8 cellular contexts compared by ENCODE assay signal in the genomic region with DNA sequence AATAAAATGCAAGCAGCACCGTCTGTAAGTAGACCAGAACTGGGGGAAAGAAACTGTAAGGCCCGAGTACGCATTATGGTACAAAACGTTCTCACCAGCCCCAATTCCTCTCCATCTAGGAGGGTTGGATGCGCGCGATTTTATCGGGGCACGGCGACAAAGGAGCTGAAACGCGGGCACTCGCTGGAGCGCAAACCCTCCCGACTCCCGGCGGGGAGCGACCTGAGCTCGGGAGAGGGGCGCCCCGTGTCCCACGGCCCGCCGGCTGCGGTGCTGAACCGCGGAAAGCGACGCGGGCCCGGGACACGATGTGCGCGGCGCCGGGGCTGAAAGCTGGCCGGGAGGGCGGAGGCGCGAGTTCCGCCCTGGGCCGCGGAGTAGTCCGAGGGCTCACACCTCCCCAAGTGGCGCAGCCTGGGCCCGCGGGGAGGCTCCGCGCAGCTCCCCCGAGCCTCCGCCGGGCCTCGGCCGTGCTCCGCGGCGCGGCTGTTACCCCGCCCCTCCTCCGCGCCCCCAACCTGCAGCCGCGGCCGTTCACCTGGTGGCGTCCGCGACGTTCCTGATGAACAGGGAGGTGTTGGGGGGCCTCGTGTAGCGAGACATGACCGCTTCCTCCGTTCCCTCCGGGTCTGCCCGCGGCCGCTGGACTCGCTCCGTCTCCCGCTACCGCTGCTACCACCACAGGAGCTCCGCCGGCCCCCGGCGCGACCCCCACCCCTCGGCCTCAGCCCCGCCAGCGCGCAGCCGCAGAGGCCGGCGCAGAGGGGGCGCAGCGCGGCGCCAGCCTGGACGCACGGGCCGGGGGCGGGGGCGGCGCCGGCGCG. TPM values are rescaled to one million over a fixed set of nuclear protein-coding genes. Genes with fewer than 3 reads are reported as not detected.
A peak's percentile ranks its signal among the peaks of the same experiment; 100 is the strongest.
DNase-seq lines count a peak whose midpoint lies in the region; ATAC-seq, FAIRE-seq and TF ChIP-seq lines count a peak whose summit lies in the region.

A gene (minus strand): TSS at position 787 of the 824 bp plus-strand sequence. CDS start 184 bp downstream, at position 603.

- CTCF ChIA-PET in GM12878 (lab: Yijun Ruan, JAX): interaction anchor here (0.6 to 1.1 kb wide), 3 partner anchors 25 to 315 kb away, joined by 3 to 4 read pairs (median 3); no protein-coding TSS in a partner anchor

- POLR2A ChIA-PET in GM12878 (lab: Charles Lee): interaction anchor here (0.6 kb wide), 1 partner anchor 51 kb away, joined by 3 read pairs; no protein-coding TSS in a partner anchor

- intact Hi-C loops in GM12878 (cut with micrococcal nuclease; ENCODE audit: unreplicated experiment): no loop called here

- H3K4me3 ChIP-seq in GM12878 (peak within 1 kb of the TSS; percentile 34; the same call in 1 of the 2 replicates), iPS-18a (ENCODE audit: low read length) (peak within 1 kb of the TSS; percentile 80), small intestine (ENCODE audit: low read depth in 1 of 2, low read length in 2 of 2) (peak within 1 kb of the TSS; percentile 14 to 55)

- no peaks in the 10 kb centered on the region for H3K9me3 ChIP-seq in GM12878 (replicated peaks; ENCODE audit: control insufficient read depth, insufficient read depth, low read length)
- H3K9me3 ChIP-seq in iPS-18a (ENCODE audit: control insufficient read depth, low read depth, low read length): no peaks in the 10 kb centered on the region
- H3K9me3 ChIP-seq in small intestine (ENCODE audit: control insufficient read depth, low read depth): no peaks in the 10 kb centered on the region

- ATAC-seq in GM19043 (IDR thresholded peaks at IDR 0.05; ENCODE audit: low read depth, unreplicated experiment): peak; percentile 74
- peak; percentile 76 for ATAC-seq in HG03442 (IDR thresholded peaks at IDR 0.05; ENCODE audit: unreplicated experiment)
- ATAC-seq in GM12878: peak; percentile 96

- no peaks in the 10 kb centered on the region for H3K79me2 ChIP-seq in GM12878 (ENCODE audit: control insufficient read depth, insufficient read depth, low read length)

- no peak within 1 kb of the TSS for H3K27ac ChIP-seq in GM12878 (ENCODE audit: control insufficient read depth, insufficient read depth)
- no peak within 1 kb of the TSS for H3K27ac ChIP-seq in iPS-18a (ENCODE audit: low read length)
- no peak within 1 kb of the TSS for H3K27ac ChIP-seq in small intestine (ENCODE audit: low read depth in 1 of 2, low read length in 1 of 2)

- DNase-seq in AG20443 (ENCODE audit: low spot score) (peak; percentile 86), T follicular helper cell (ENCODE audit: low read depth) (peak; percentile 17), GM12878 (ENCODE audit: low read depth, low spot score) (no peak), small intestine (peak; percentile 34), NCI-H187 (lab: John Stamatoyannopoulos, UW) (no peak)

- TF ChIP-seq EP300 in GM12878 (IDR thresholded peaks at IDR 0.05; ENCODE audit: borderline replicate concordance in 1 of 2, control insufficient read depth in 1 of 2, low read depth in 2 of 2, low read length in 2 of 2): no peak

- H3K4me1 ChIP-seq in GM12878 (ENCODE audit: control insufficient read depth, insufficient read depth, low read length) (no peaks in the 10 kb centered on the region), iPS-18a (ENCODE audit: control insufficient read depth, low read depth, low read length) (peaks cover 4% of the 10 kb centered on the region), small intestine (ENCODE audit: control insufficient read depth in 2 of 2, insufficient read depth in 1 of 2, low read depth in 1 of 2, low read length in 1 of 2) (peaks cover 0 to 3% of the 10 kb centered on the region in 2 donors)

- FAIRE-seq in GM12878 (lab: Jason Lieb, UNC): peak; percentile 27
- no peak for FAIRE-seq in small intestine (lab: Jason Lieb, UNC)

- in situ Hi-C loops in GM12878 (cut with MboI): no loop called here

- no peak for TF ChIP-seq CTCF in GM12878 (IDR thresholded peaks at IDR 0.05 in 2 of 3, conservative IDR thresholded peaks at IDR 0.05 in 1 of 3; ENCODE audit: control insufficient read depth in 2 of 3, extremely low read depth in 1 of 3, insufficient read depth in 1 of 3, low read depth in 3 of 3, low read length in 3 of 3)

- no peak within 1 kb of the TSS for H3K9ac ChIP-seq in GM12878 (ENCODE audit: control insufficient read depth, insufficient read depth, low read length)
- H3K9ac ChIP-seq in iPS-18a (ENCODE audit: low read length): peak within 1 kb of the TSS; percentile 57

- no peaks in the 10 kb centered on the region for H4K20me1 ChIP-seq in GM12878 (ENCODE audit: control insufficient read depth, insufficient read depth)

- H3K27me3 ChIP-seq in GM12878 (replicated peaks in 1 of 2; ENCODE audit: control insufficient read depth in 2 of 2, insufficient read depth in 2 of 2, low read length in 1 of 2): peaks cover 0 to 4% of the 10 kb centered on the region in 2 experiments; a peak in 1 of 4 replicates
- peaks cover 35% of the 10 kb centered on the region for H3K27me3 ChIP-seq in iPS-18a (ENCODE audit: control insufficient read depth, insufficient read depth, low read length)
- H3K27me3 ChIP-seq in small intestine (ENCODE audit: control insufficient read depth in 2 of 2, insufficient read depth in 2 of 2, low read length in 2 of 2): no peaks in the 10 kb centered on the region

- BruUV-seq in GM12878 (replicated peaks; lab: Mats Ljungman, UMichigan): no TSS peak

- no peak for TF ChIP-seq RAD21 in GM12878 (IDR thresholded peaks at IDR 0.05; ENCODE audit: insufficient read depth, low read depth, low read length)

- H2AFZ ChIP-seq in GM12878 (ENCODE audit: control insufficient read depth, low read depth, low read length): peak within 1 kb of the TSS; percentile 74

- no peak for TF ChIP-seq POLR2A in GM12878 (IDR thresholded peaks at IDR 0.05; ENCODE audit: low read depth, low read length)

- H3K36me3 ChIP-seq in GM12878 (ENCODE audit: control insufficient read depth in 2 of 2, insufficient read depth in 2 of 2, low read length in 1 of 2) (no peaks in the 10 kb centered on the region), iPS-18a (ENCODE audit: control insufficient read depth, low read depth, low read length) (no peaks in the 10 kb centered on the region), small intestine (ENCODE audit: control insufficient read depth in 2 of 2, insufficient read depth in 2 of 2, low read length in 2 of 2) (no peaks in the 10 kb centered on the region)

- RAD21 ChIA-PET in GM12878 (lab: Charles Lee; ENCODE audit: unreplicated experiment): no interaction called here

- peak within 1 kb of the TSS; percentile 89 for H3K4me2 ChIP-seq in GM12878 (ENCODE audit: control insufficient read depth, insufficient read depth)

- under 1% methylated on average over 58 of the region's 105 CpGs for WGBS in GM12878 (ENCODE audit: insufficient coverage, insufficient replicate concordance, low lambda C conversion rate, missing lambda C conversion rate)
- WGBS in small intestine, 3 donors: 0 to 1% (median 1%) methylated on average over 66 to 105 of the region's 105 CpGs

- SMC1A ChIA-PET in GM12878 (lab: Charles Lee; ENCODE audit: uncharacterized antibody, unreplicated experiment): interaction anchor here (0.6 to 1.2 kb wide), 5 partner anchors 9 to 1246 kb away, joined by 3 to 4 read pairs (median 3); no protein-coding TSS in a partner anchor

TF ChIP-seq in GM12878, 131 proteins besides CTCF, POLR2A, EP300 and RAD21:
- peak; percentile 65 for TF ChIP-seq GATAD2B (conservative IDR thresholded peaks at IDR 0.05; ENCODE audit: low read depth)
- TF ChIP-seq, protein P1, sequence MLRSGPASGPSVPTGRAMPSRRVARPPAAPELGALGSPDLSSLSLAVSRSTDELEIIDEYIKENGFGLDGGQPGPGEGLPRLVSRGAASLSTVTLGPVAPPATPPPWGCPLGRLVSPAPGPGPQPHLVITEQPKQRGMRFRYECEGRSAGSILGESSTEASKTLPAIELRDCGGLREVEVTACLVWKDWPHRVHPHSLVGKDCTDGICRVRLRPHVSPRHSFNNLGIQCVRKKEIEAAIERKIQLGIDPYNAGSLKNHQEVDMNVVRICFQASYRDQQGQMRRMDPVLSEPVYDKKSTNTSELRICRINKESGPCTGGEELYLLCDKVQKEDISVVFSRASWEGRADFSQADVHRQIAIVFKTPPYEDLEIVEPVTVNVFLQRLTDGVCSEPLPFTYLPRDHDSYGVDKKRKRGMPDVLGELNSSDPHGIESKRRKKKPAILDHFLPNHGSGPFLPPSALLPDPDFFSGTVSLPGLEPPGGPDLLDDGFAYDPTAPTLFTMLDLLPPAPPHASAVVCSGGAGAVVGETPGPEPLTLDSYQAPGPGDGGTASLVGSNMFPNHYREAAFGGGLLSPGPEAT (IDR thresholded peaks at IDR 0.05; ENCODE audit: low read depth): no peak
- TF ChIP-seq HDAC6 (IDR thresholded peaks at IDR 0.05; ENCODE audit: unreplicated experiment): peak; percentile 98
- peak; percentile 64 for TF ChIP-seq LARP7 (IDR thresholded peaks at IDR 0.05)
- no peak for TF ChIP-seq BCL11A (IDR thresholded peaks at IDR 0.05; ENCODE audit: low read depth, low read length)
- TF ChIP-seq DPF2 (IDR thresholded peaks at IDR 0.05): peak; percentile 30; the same call in 1 of the 2 replicates
- TF ChIP-seq IKZF1 (conservative IDR thresholded peaks at IDR 0.05): peak; percentile 38
- peak; percentile 52 for TF ChIP-seq SUZ12 (IDR thresholded peaks at IDR 0.05; ENCODE audit: unreplicated experiment)

RNA-seq across cellular contexts. Expression of the gene that starts here (rescaled TPM):
- not detected in 2 replicates for total RNA-seq in GM12878 (2013; cell fraction: nucleolus; rRNA removed)
- total RNA-seq in GM12878 (2014; rRNA removed): not detected in 2 replicates
- total RNA-seq in GM12878 (2014; rRNA removed; fragmentation: Illumina TruSeq; extraction: Trizol): not detected in 2 replicates
- total RNA-seq in GM12878 (2021): not detected in 2 replicates
- not detected for polyA plus RNA-seq in GM12878 (2011; ENCODE audit: low read depth)
- 0.03 TPM in 1 of 2 replicates, not detected in the other for polyA plus RNA-seq in GM12878 (2011; rRNA removed)
- 0.01 TPM in 1 of 2 replicates, not detected in the other for polyA plus RNA-seq in GM12878 (2011; cell fraction: cytosol; rRNA removed)
- not detected in 2 replicates for polyA plus RNA-seq in GM12878 (2011; cell fraction: nucleus; rRNA removed)
- 0.23 and 0.28 TPM in 2 replicates for polyA plus RNA-seq in GM12878 (2012)
- 0.03 TPM in 1 of 2 replicates, not detected in the other for polyA plus RNA-seq in GM12878 (2014; fragmentation: Illumina TruSeq; extraction: Trizol)
- not detected for polyA plus RNA-seq in GM12878 (2014; fragmentation: Nextera tagmentation; extraction: Ambion mirVana)
- polyA plus RNA-seq in GM12878 (2014; rRNA removed): not detected in 2 replicates
- polyA plus RNA-seq in GM12878 (2016; fragmentation: Nextera tagmentation; extraction: Ambion mirVana): under 1 TPM in 1 of 2 experiments, not detected in 1; 0.23 TPM
- polyA minus RNA-seq in GM12878 (2011; rRNA and poly(A)+ RNA removed): not detected in 2 replicates
- not detected in 2 replicates for polyA minus RNA-seq in GM12878 (2011; cell fraction: cytosol; rRNA and poly(A)+ RNA removed)
- not detected in 2 replicates for polyA minus RNA-seq in GM12878 (2011; cell fraction: nucleus; rRNA and poly(A)+ RNA removed)
- polyA plus RNA-seq in small intestine: under 1 TPM in 1 of 3 donors, not detected in 2; 0.15 TPM

Comparison
In these comparisons a context has a peak if more than half of its experiments do, and no peak if none do; other contexts are left out.
1. Peak in ATAC-seq, H3K4me3 ChIP-seq and H3K4me2 ChIP-seq in GM12878; RNA of the gene not detected or under 1 TPM.
2. Peak in DNase-seq and H3K4me3 ChIP-seq in small intestine; RNA of the gene not detected or under 1 TPM.
3. DNase-seq: peak in AG20443 (single experiment) and T follicular helper cell (single experiment); none in GM12878 (single experiment) and NCI-H187 (0 of 2).
4. Peak in every context shown above with its lines, with median percentiles within 50 percentile points of each other: ATAC-seq and H3K4me3 ChIP-seq.